23 cellular contexts compared by ENCODE assay signal in the genomic region with DNA sequence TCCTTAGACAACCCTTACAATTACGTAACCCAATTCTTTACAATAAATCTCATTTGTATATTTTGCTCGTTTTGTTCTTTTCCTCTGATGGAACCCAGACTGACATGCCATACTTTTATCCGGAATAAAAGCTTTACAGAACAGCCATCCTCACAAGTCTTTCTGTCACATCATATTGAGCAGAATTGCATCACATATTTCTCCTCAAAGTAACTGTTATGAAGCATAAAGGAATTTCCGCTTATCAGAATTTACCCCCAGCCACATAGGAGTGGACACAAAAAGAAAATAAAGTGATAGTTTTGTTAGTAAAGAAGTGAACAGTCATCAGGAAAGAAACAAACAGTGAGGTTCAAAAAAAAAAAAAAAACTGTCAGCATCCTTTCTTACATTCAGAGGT.
"Had no signal": no experiment of that assay in that cellular context is flagged by ENCODE, and none has a peak within 500 bp of the region (broad histone marks: within the 10 kb centered on the region; RNA-seq: fewer than 3 reads in every experiment).

No MANE protein-coding gene starts in this region.

- ATAC-seq: activated CD8-positive, alpha-beta T cell treated with anti-CD3 and anti-CD28 coated beads, Interleukin-2, amount 10 ng/mL, durations not matched to agents 7 days and 5 days; T-helper 17 cell; WTC11 had no signal

- H3K4me1 ChIP-seq: ascending aorta, Peyer's patch had no signal

- H3K36me3 ChIP-seq: ascending aorta, cardiac muscle cell, Peyer's patch had no signal

- DNase-seq: activated CD4-positive, alpha-beta T cell treated with anti-CD3 and anti-CD28 coated beads for 48 hours; activated CD4-positive, alpha-beta T cell treated with anti-CD3 and anti-CD28 coated beads, Interleukin-2, amount 50 U/mL, for 4 hours; activated CD4-positive, CD25-positive, alpha-beta regulatory T cell treated with anti-CD3 and anti-CD28 coated beads, Interleukin-2, amount 50 U/mL, for 72 hours; activated CD8-positive, alpha-beta memory T cell treated with anti-CD3 and anti-CD28 coated beads, Interleukin-2, amount 50 U/mL, for 48 hours; activated CD8-positive, alpha-beta T cell treated with anti-CD3 and anti-CD28 coated beads, Interleukin-2, amount 10 ng/mL, durations not matched to agents 7 days and 5 days; activated T-cell treated with anti-CD3 and anti-CD28 coated beads, Interleukin-2, amount 50 U/mL, for 1 hour; amniotic stem cell; MM.1S; NCI-H1105; NCI-H1436; NCI-H187; NCI-H2081 treated with DMSO at 0.1 percent for 48 hours; NCI-H526; NCI-H82; NK-92 treated with Interleukin-12 subunit alpha and Interleukin-12 subunit beta, amount 100 ng/mL, for 24 hours; Peyer's patch; Right ventricle myocardium superior; T-helper 17 cell; T-helper 9 cell had no signal

- H3K4me3 ChIP-seq: ascending aorta, cardiac muscle cell, Peyer's patch had no signal

- H3K9me3 ChIP-seq: ascending aorta, Peyer's patch had no signal

- H3K27me3 ChIP-seq: ascending aorta, cardiac muscle cell, Peyer's patch had no signal

- H3K27ac ChIP-seq: ascending aorta, cardiac muscle cell, Peyer's patch, RWPE1 had no signal
